1 cellular context compared by ENCODE assay signal in genomic region chr20:62022575-62023139, GRCh38.
TF ChIP-seq lines count a peak whose summit lies in the region.

No MANE protein-coding gene starts in this region.

TF ChIP-seq in GM23338, 12 proteins besides CTCF, POLR2A, EP300 and RAD21 (continued from another document):
- no peak for TF ChIP-seq ZNF462 (CRISPR knock-in tag; IDR thresholded peaks at IDR 0.05)
- no peak for TF ChIP-seq ETS1 (IDR thresholded peaks at IDR 0.05)
- TF ChIP-seq ZNF331 (CRISPR knock-in tag; IDR thresholded peaks at IDR 0.05; ENCODE audit: low read depth): no peak
- TF ChIP-seq EZH2 (IDR thresholded peaks at IDR 0.05; ENCODE audit: low read depth, unreplicated experiment): no peak
- TF ChIP-seq CREB1 (CRISPR knock-in tag; IDR thresholded peaks at IDR 0.05; ENCODE audit: low read depth): no peak
- no peak for TF ChIP-seq POLR2AphosphoS5 (IDR thresholded peaks at IDR 0.05; ENCODE audit: low read depth)
- no peak for TF ChIP-seq REST (IDR thresholded peaks at IDR 0.05; ENCODE audit: unreplicated experiment)
- no peak for TF ChIP-seq EZH2phosphoT487 (IDR thresholded peaks at IDR 0.05; ENCODE audit: unreplicated experiment)
- no peak for TF ChIP-seq STAT1 (IDR thresholded peaks at IDR 0.05; ENCODE audit: unreplicated experiment)
- no peak for TF ChIP-seq JUNB (IDR thresholded peaks at IDR 0.05; ENCODE audit: unreplicated experiment)
- no peak for TF ChIP-seq ZNF114 (CRISPR knock-in tag; IDR thresholded peaks at IDR 0.05)
